ENCODE assay signal across 37 cellular contexts in the genomic region with DNA sequence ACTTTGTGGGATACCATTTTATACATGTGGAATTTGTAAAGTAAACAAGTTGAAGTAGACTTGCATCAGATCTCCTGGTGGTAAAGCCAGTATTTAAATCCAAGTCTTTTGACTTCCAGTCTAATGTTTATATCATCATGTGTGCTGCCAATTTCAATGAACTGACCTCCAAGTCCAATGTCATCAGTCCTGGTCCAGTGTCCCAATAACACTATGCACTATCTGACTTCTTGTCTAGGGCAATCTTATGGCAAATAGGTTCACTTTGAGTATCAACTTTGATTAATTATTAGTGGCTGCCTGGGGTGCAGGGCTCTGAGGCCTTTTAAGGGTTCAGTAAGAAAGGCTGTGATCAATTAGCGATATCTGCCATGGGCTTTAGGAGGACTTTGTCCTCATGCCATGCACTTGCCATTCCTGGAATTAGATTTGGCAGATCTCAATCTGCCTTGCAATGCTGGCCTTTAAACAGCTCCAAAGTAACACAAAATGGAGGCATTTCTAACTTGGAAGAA. TPM values are rescaled to one million over a fixed set of nuclear protein-coding genes. Genes with fewer than 3 reads are reported as not detected.
A peak's percentile ranks its signal among the peaks of the same experiment; 100 is the strongest.
DNase-seq lines count a peak whose midpoint lies in the region; ATAC-seq and TF ChIP-seq lines count a peak whose summit lies in the region.
"Had no signal": no experiment of that assay in that cellular context is flagged by ENCODE, and none has a peak within 500 bp of the region (broad histone marks: within the 10 kb centered on the region; RNA-seq: fewer than 3 reads in every experiment).

No MANE protein-coding gene starts in this region.

- no peaks in the 10 kb centered on the region for H3K9me3 Mint-ChIP-seq in osteocyte (ENCODE audit: unreplicated experiment)
- H3K9me3 Mint-ChIP-seq: activated naive CD8-positive, alpha-beta T cell treated with anti-CD3 and anti-CD28 coated beads, Interleukin-2, amount 10 ng/mL, durations not matched to agents 7 days and 5 days; activated T-cell treated with anti-CD3 and anti-CD28 coated beads, Interleukin-2, amount 50 U/mL, for 24 hours; CD4-positive, CD25-positive, alpha-beta regulatory T cell; endodermal cell; immature natural killer cell; stimulated activated naive CD8-positive, alpha-beta T cell treated with anti-CD3 and anti-CD28 coated beads, Interleukin-15, Interleukin-2, amounts not matched to agents 100 ng/mL and 50 ng/mL, for 24 hours had no signal

- peaks cover 10% of the 10 kb centered on the region for H3K27me3 Mint-ChIP-seq in osteocyte (ENCODE audit: unreplicated experiment)
- H3K27me3 Mint-ChIP-seq: activated naive CD8-positive, alpha-beta T cell treated with anti-CD3 and anti-CD28 coated beads, Interleukin-2, amount 10 ng/mL, durations not matched to agents 7 days and 5 days had no signal

- H3K9me3 ChIP-seq in GM23248 (ENCODE audit: low read depth) (no peaks in the 10 kb centered on the region), PC-3 (ENCODE audit: low read length) (no peaks in the 10 kb centered on the region), vagina (no peaks in the 10 kb centered on the region)
- H3K9me3 ChIP-seq: pancreas, SK-N-SH, testis had no signal

- no peaks in the 10 kb centered on the region for H3K36me3 Mint-ChIP-seq in osteocyte (ENCODE audit: unreplicated experiment)
- H3K36me3 Mint-ChIP-seq: activated naive CD8-positive, alpha-beta T cell treated with anti-CD3 and anti-CD28 coated beads, Interleukin-2, amount 10 ng/mL, durations not matched to agents 7 days and 5 days; CD4-positive, CD25-positive, alpha-beta regulatory T cell; immature natural killer cell had no signal

- ATAC-seq in PC-3 (peak; percentile 14; the same call in 1 of the 2 replicates), GM18520 (IDR thresholded peaks at IDR 0.05; ENCODE audit: unreplicated experiment) (no peak)
- ATAC-seq: pancreas, Right ventricle myocardium inferior had no signal

- H4K20me1 ChIP-seq in GM23248 (ENCODE audit: insufficient read depth) (no peaks in the 10 kb centered on the region), PC-3 (ENCODE audit: low read length) (no peaks in the 10 kb centered on the region)

- CTCF ChIA-PET in PC-3 (lab: Charles Lee): interaction anchor here (0.5 to 0.7 kb wide), 2 partner anchors 59 to 64 kb away, joined by 3 to 10 read pairs; no protein-coding TSS in a partner anchor

- TF ChIP-seq CTCF in PC-3 (conservative IDR thresholded peaks at IDR 0.05; ENCODE audit: low read depth, low read length): no peak
- TF ChIP-seq CTCF in fibroblast of mammary gland (conservative IDR thresholded peaks at IDR 0.05; ENCODE audit: control insufficient read depth, insufficient read depth, low read depth, low read length): no peak
- no peak for TF ChIP-seq CTCF in osteocyte (IDR thresholded peaks at IDR 0.05)
- no peak for TF ChIP-seq CTCF in vagina (IDR thresholded peaks at IDR 0.05)

- H3K4me2 ChIP-seq in GM23248 (ENCODE audit: unreplicated experiment) (no peak overlapping the region), PC-3 (ENCODE audit: low read length) (no peak overlapping the region)
- H3K4me2 ChIP-seq: SK-N-SH had no signal

- H2AFZ ChIP-seq in GM23248 (no peak overlapping the region), PC-3 (ENCODE audit: low read length) (no peak overlapping the region)

- POLR2A ChIA-PET in PC-3 (lab: Charles Lee; ENCODE audit: unreplicated experiment): no interaction called here

- intact Hi-C loops in PC-3 (cut with micrococcal nuclease) (loop anchor here (5.0 kb wide), 3 partner anchors 39 to 1071 kb away; a partner anchor contains a TSS), vagina (cut with DNase I) (no loop called here)

- H3F3A ChIP-seq in GM23248 (ENCODE audit: insufficient read depth) (no peaks in the 10 kb centered on the region), PC-3 (ENCODE audit: low read length, unreplicated experiment) (no peaks in the 10 kb centered on the region)

- H3K4me3 ChIP-seq in GM23248 (no peak overlapping the region), PC-3 (ENCODE audit: low read length) (no peak overlapping the region), fibroblast of mammary gland (ENCODE audit: control insufficient read depth, low read depth, low read length) (no peak overlapping the region), vagina (no peak overlapping the region)
- H3K4me3 ChIP-seq: pancreas, testis had no signal

- peaks cover 12% of the 10 kb centered on the region for H3K4me1 Mint-ChIP-seq in osteocyte (ENCODE audit: unreplicated experiment)
- H3K4me1 Mint-ChIP-seq: endodermal cell had no signal

- whole genome bisulfite sequencing in GM23248 (ENCODE audit: low coverage in 1 of 2, low lambda C conversion rate in 2 of 2, missing lambda C conversion rate in 2 of 2), 2 experiments: 95 to 100% methylated on average over 1 of the region's 1 CpG

- no peak for TF ChIP-seq POLR2A in vagina (IDR thresholded peaks at IDR 0.05)

- peak overlapping the region; percentile 23 for H3K27ac Mint-ChIP-seq in osteocyte (ENCODE audit: unreplicated experiment)
- H3K27ac Mint-ChIP-seq: activated naive CD8-positive, alpha-beta T cell treated with anti-CD3 and anti-CD28 coated beads, Interleukin-2, amount 10 ng/mL, durations not matched to agents 7 days and 5 days; activated T-cell treated with anti-CD3 and anti-CD28 coated beads, Interleukin-2, amount 50 U/mL, for 24 hours; endodermal cell; immature natural killer cell; stimulated activated naive CD8-positive, alpha-beta T cell treated with anti-CD3 and anti-CD28 coated beads, Interleukin-15, Interleukin-2, amounts not matched to agents 100 ng/mL and 50 ng/mL, for 24 hours had no signal

- peak; percentile 8 for DNase-seq in GM23248
- peak; percentile 39 for DNase-seq in PC-3
- peak; percentile 25 for DNase-seq in fibroblast of mammary gland (ENCODE audit: low read depth)
- no peak for DNase-seq in osteocyte (ENCODE audit: extremely low spot score, unreplicated experiment)
- DNase-seq in vagina (ENCODE audit: extremely low spot score in 2 of 2): no peak
- no peak for DNase-seq in stimulated activated CD8-positive, alpha-beta memory T cell treated with anti-CD3 and anti-CD28 coated beads, Interleukin-4, amount 100 ng/mL, for 48 hours
- no peak for DNase-seq in activated CD4-positive, alpha-beta T cell treated with anti-CD3 and anti-CD28 coated beads for 1 hour
- DNase-seq: activated CD4-positive, CD25-positive, alpha-beta regulatory T cell; activated gamma-delta T cell; activated naive CD8-positive, alpha-beta T cell treated with anti-CD3 and anti-CD28 coated beads, Interleukin-2, amount 10 ng/mL, durations not matched to agents 7 days and 5 days; activated T-cell treated with anti-CD3 and anti-CD28 coated beads, Interleukin-2, amount 50 U/mL, for 24 hours; CD4-positive, CD25-positive, alpha-beta regulatory T cell; central memory CD4-positive, alpha-beta T cell; dermis blood vessel endothelial cell; endodermal cell; hippocampal formation; immature natural killer cell; KG1; mesendoderm; NCI-H1417; NCI-H2081; NCI-H2227 treated with DMSO at 0.1 percent for 48 hours; NCI-H526 treated with DMSO at 0.1 percent for 48 hours; NK-92 treated with Interleukin-12 subunit alpha and Interleukin-12 subunit beta, amount 100 ng/mL, for 24 hours; pancreas; retina; SK-N-SH; stimulated activated CD4-positive, alpha-beta T cell treated with anti-CD3 and anti-CD28 coated beads, Interleukin-1b, Interleukin-23, amount 100 ng/mL, for 48 hours; testis had no signal

- no peaks in the 10 kb centered on the region for H3K79me2 ChIP-seq in GM23248 (ENCODE audit: insufficient read depth)
- H3K79me2 ChIP-seq in PC-3 (ENCODE audit: low read length): no peaks in the 10 kb centered on the region

- H3K36me3 ChIP-seq in GM23248 (ENCODE audit: low read depth) (no peaks in the 10 kb centered on the region), PC-3 (ENCODE audit: low read depth, low read length) (no peaks in the 10 kb centered on the region), vagina (no peaks in the 10 kb centered on the region)
- H3K36me3 ChIP-seq: pancreas had no signal

- H3K9ac ChIP-seq in GM23248: no peak overlapping the region
- H3K9ac ChIP-seq in PC-3 (ENCODE audit: low read length): no peak overlapping the region
- H3K9ac ChIP-seq: SK-N-SH had no signal

- no peak overlapping the region for H3K4me3 Mint-ChIP-seq in osteocyte (ENCODE audit: unreplicated experiment)
- H3K4me3 Mint-ChIP-seq: activated naive CD8-positive, alpha-beta T cell treated with anti-CD3 and anti-CD28 coated beads, Interleukin-2, amount 10 ng/mL, durations not matched to agents 7 days and 5 days; activated T-cell treated with anti-CD3 and anti-CD28 coated beads, Interleukin-2, amount 50 U/mL, for 24 hours; CD4-positive, CD25-positive, alpha-beta regulatory T cell; endodermal cell; immature natural killer cell; stimulated activated naive CD8-positive, alpha-beta T cell treated with anti-CD3 and anti-CD28 coated beads, Interleukin-15, Interleukin-2, amounts not matched to agents 100 ng/mL and 50 ng/mL, for 24 hours had no signal

- no peak overlapping the region for H3K27ac ChIP-seq in GM23248
- no peak overlapping the region for H3K27ac ChIP-seq in PC-3 (ENCODE audit: low read length)
- H3K27ac ChIP-seq in vagina: no peak overlapping the region
- H3K27ac ChIP-seq: pancreas, testis had no signal

- no peaks in the 10 kb centered on the region for H3K9me2 ChIP-seq in GM23248 (ENCODE audit: insufficient read depth)
- H3K9me2 ChIP-seq in PC-3 (replicated peaks; ENCODE audit: low read length): no peaks in the 10 kb centered on the region
- H3K9me2 ChIP-seq: SK-N-SH had no signal

- BruUV-seq in PC-3 (replicated peaks; lab: Mats Ljungman, UMichigan): no TSS peak

- H3K4me1 ChIP-seq in GM23248 (ENCODE audit: insufficient read depth) (0 out of 2 replicates have a peak, but pooled peaks cover 3% of the 10 kb centered on the region), PC-3 (ENCODE audit: insufficient read depth, low read length) (peaks cover 34% of the 10 kb centered on the region), vagina (peaks cover 1% of the 10 kb centered on the region)
- H3K4me1 ChIP-seq: pancreas, testis had no signal

- H3K27me3 ChIP-seq in GM23248 (replicated peaks; ENCODE audit: insufficient read depth): no peaks in the 10 kb centered on the region
- H3K27me3 ChIP-seq in PC-3 (ENCODE audit: low read length): no peaks in the 10 kb centered on the region
- H3K27me3 ChIP-seq in vagina: no peaks in the 10 kb centered on the region
- H3K27me3 ChIP-seq: pancreas, testis had no signal

- in situ Hi-C loops in GM23248 (cut with MboI): no loop called here

RNA-seq across cellular contexts. Expression of a gene that starts 9.6 kb away (rescaled TPM):
- total RNA-seq in GM23248 (2014; rRNA removed; shearing (Covaris generic)): 33.9 and 36.5 TPM in 2 replicates
- polyA plus RNA-seq in GM23248 (2016; fragmentation: Nextera tagmentation; extraction: Ambion mirVana): 100 and 108 TPM in 2 replicates
- total RNA-seq in PC-3 (2014; rRNA removed) (53.0 and 77.4 TPM in 2 replicates), osteocyte (38.7 and 44.0 TPM in 2 replicates), vagina (26.3 TPM)

RNA-seq across cellular contexts. Expression of a gene that starts 41.3 kb away (rescaled TPM):
- not detected in 2 replicates for total RNA-seq in GM23248 (2014; rRNA removed; shearing (Covaris generic))
- 0.25 and 0.83 TPM in 2 replicates for polyA plus RNA-seq in GM23248 (2016; fragmentation: Nextera tagmentation; extraction: Ambion mirVana)
- total RNA-seq in PC-3 (2014; rRNA removed) (1.6 and 2.9 TPM in 2 replicates), osteocyte (1.4 and 1.5 TPM in 2 replicates), vagina (11.0 TPM)
- polyA plus RNA-seq: CD4-positive, CD25-positive, alpha-beta regulatory T cell had no signal

RNA-seq across cellular contexts. Expression of a gene that starts 44.0 kb away (rescaled TPM):
- not detected in 2 replicates for total RNA-seq in GM23248 (2014; rRNA removed; shearing (Covaris generic))
- not detected in 2 replicates for polyA plus RNA-seq in GM23248 (2016; fragmentation: Nextera tagmentation; extraction: Ambion mirVana)
- 0.26 TPM in 1 of 2 replicates, not detected in the other for total RNA-seq in PC-3 (2014; rRNA removed)
- not detected in 2 replicates for total RNA-seq in osteocyte
- not detected for total RNA-seq in vagina
- total RNA-seq: activated naive CD8-positive, alpha-beta T cell treated with anti-CD3 and anti-CD28 coated beads, Interleukin-2, amount 10 ng/mL, durations not matched to agents 7 days and 5 days; CD4-positive, CD25-positive, alpha-beta regulatory T cell; dermis blood vessel endothelial cell; endodermal cell; HT1080; pancreas; Right ventricle myocardium inferior; T-helper 1 cell treated with Interleukin-12 subunit alpha and Interleukin-12 subunit beta and Interleukin-4 antibody, amounts not matched to agents 30 ng/mL and 1 ng/mL, for 36 hours; testis; ureter had no signal
- polyA plus RNA-seq: CD4-positive, CD25-positive, alpha-beta regulatory T cell; esophagus; immature natural killer cell; neural cell; pancreas; SK-N-SH had no signal

RNA-seq across cellular contexts. Expression of a gene that starts 49.5 kb away (rescaled TPM):
- total RNA-seq in GM23248 (2014; rRNA removed; shearing (Covaris generic)): 0.51 and 2.2 TPM in 2 replicates
- not detected in 2 replicates for polyA plus RNA-seq in GM23248 (2016; fragmentation: Nextera tagmentation; extraction: Ambion mirVana)
- total RNA-seq in PC-3 (2014; rRNA removed): 0.69 TPM in 1 of 2 replicates, not detected in the other
- total RNA-seq in osteocyte: 0.78 TPM in 1 of 2 replicates, not detected in the other
- not detected for total RNA-seq in vagina
- total RNA-seq: dermis blood vessel endothelial cell; endodermal cell; HT1080; pancreas; T-helper 1 cell treated with Interleukin-12 subunit alpha and Interleukin-12 subunit beta and Interleukin-4 antibody, amounts not matched to agents 30 ng/mL and 1 ng/mL, for 36 hours had no signal
- polyA plus RNA-seq: SK-N-SH had no signal

RNA-seq across cellular contexts. Expression of a gene that starts 52.8 kb away (rescaled TPM):
- 58.8 and 62.9 TPM in 2 replicates for total RNA-seq in GM23248 (2014; rRNA removed; shearing (Covaris generic))
- polyA plus RNA-seq in GM23248 (2016; fragmentation: Nextera tagmentation; extraction: Ambion mirVana): 48.8 and 51.9 TPM in 2 replicates
- total RNA-seq in PC-3 (2014; rRNA removed) (53.6 and 61.6 TPM in 2 replicates), osteocyte (0.59 and 0.68 TPM in 2 replicates), vagina (48.6 TPM)
- polyA plus RNA-seq: CD4-positive, CD25-positive, alpha-beta regulatory T cell; neural cell had no signal

Comparison
In these comparisons a context has a peak if more than half of its experiments do, and no peak if none do; other contexts are left out.
1. DNase-seq: peak in GM23248 (single experiment), PC-3 (single experiment) and fibroblast of mammary gland (single experiment); none in osteocyte (single experiment), vagina (0 of 2), stimulated activated CD8-positive, alpha-beta memory T cell treated with anti-CD3 and anti-CD28 coated beads, Interleukin-4, amount 100 ng/mL, for 48 hours (single experiment) and activated CD4-positive, alpha-beta T cell treated with anti-CD3 and anti-CD28 coated beads for 1 hour (single experiment).